8 cellular contexts compared by ENCODE assay signal in the genomic region with DNA sequence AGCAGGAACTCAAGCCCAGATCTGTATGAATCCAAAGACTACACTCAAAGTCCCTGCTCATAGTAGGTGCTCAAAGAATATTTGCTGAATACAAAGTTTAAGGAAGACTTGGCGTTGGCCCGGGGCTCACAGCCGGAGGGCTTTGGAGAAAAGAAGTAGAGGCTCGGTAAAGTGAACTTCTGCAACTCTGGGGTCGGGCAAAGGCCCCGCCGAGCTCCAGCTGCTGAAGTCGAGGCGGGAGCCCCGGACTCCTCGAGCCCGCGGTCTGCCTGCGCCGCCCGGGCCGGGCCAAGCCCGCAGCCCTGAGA. TPM values are rescaled to one million over a fixed set of nuclear protein-coding genes. Genes with fewer than 3 reads are reported as not detected.
A peak's percentile ranks its signal among the peaks of the same experiment; 100 is the strongest.
DNase-seq lines count a peak whose midpoint lies in the region; TF ChIP-seq lines count a peak whose summit lies in the region.

No MANE protein-coding gene starts in this region.

- H3K36me3 Mint-ChIP-seq in activated T-helper 1 cell treated with anti-CD3 and anti-CD28 coated beads, Interleukin-12 subunit alpha, Interleukin-12 subunit beta, Interleukin-2, Interleukin-4 antibody, amounts not matched to agents 30 ng/mL and 10 ng/mL and 1 ng/mL, durations not matched to agents 14 hours and 24 hours and 36 hours (ENCODE audit: low read depth) = peaks cover 47% of the 10 kb centered on the region

- in situ Hi-C loops in HAP-1 (cut with MboI; ENCODE audit: low sequenced_read_pairs) = no loop called here

- peaks cover 54% of the 10 kb centered on the region for H3K4me1 Mint-ChIP-seq in activated T-helper 1 cell treated with anti-CD3 and anti-CD28 coated beads, Interleukin-12 subunit alpha, Interleukin-12 subunit beta, Interleukin-2, Interleukin-4 antibody, amounts not matched to agents 30 ng/mL and 10 ng/mL and 1 ng/mL, durations not matched to agents 14 hours and 24 hours and 36 hours (ENCODE audit: low read depth)

- H3K9me3 ChIP-seq in BE2C (no peaks in the 10 kb centered on the region), HAP-1 (no peaks in the 10 kb centered on the region), iPS-20b (ENCODE audit: insufficient read depth, low read depth, low read length) (no peaks in the 10 kb centered on the region)

- peak overlapping the region; percentile 89 for H3K4me3 ChIP-seq in BE2C (ENCODE audit: low read depth, low read length)
- peak overlapping the region; percentile 81 for H3K4me3 ChIP-seq in HAP-1
- H3K4me3 ChIP-seq in iPS-20b (ENCODE audit: low read length) = peak overlapping the region; percentile 94

- H3K9ac ChIP-seq in iPS-20b (ENCODE audit: low read depth, low read length) = peak overlapping the region; percentile 85

- no peaks in the 10 kb centered on the region; the same call in 1 of the 2 replicates for H3K4me1 ChIP-seq in BE2C
- peaks cover 30% of the 10 kb centered on the region for H3K4me1 ChIP-seq in HAP-1
- peaks cover 6% of the 10 kb centered on the region; the same call in 1 of the 2 replicates for H3K4me1 ChIP-seq in iPS-20b (ENCODE audit: insufficient read depth, low read length)

- H3K27ac ChIP-seq in iPS-20b (ENCODE audit: low read length) (peak overlapping the region; percentile 63), substantia nigra (ENCODE audit: low read depth, low read length, poor library complexity, severe bottlenecking) (peak overlapping the region; percentile 86)

- H3K27ac Mint-ChIP-seq in activated T-helper 1 cell treated with anti-CD3 and anti-CD28 coated beads, Interleukin-12 subunit alpha, Interleukin-12 subunit beta, Interleukin-2, Interleukin-4 antibody, amounts not matched to agents 30 ng/mL and 10 ng/mL and 1 ng/mL, durations not matched to agents 14 hours and 24 hours and 36 hours = peak overlapping the region; percentile 88

- H3K27me3 ChIP-seq in BE2C = no peaks in the 10 kb centered on the region
- H3K27me3 ChIP-seq in HAP-1 (ENCODE audit: low read depth) = no peaks in the 10 kb centered on the region
- H3K27me3 ChIP-seq in iPS-20b (ENCODE audit: insufficient read depth, low read length) = no peaks in the 10 kb centered on the region

- no peak for DNase-seq in BE2C
- no peak for DNase-seq in HAP-1 (ENCODE audit: low spot score in 2 of 2)
- DNase-seq in activated T-helper 1 cell treated with anti-CD3 and anti-CD28 coated beads, Interleukin-12 subunit alpha, Interleukin-12 subunit beta, Interleukin-2, Interleukin-4 antibody, amounts not matched to agents 30 ng/mL and 10 ng/mL and 1 ng/mL, durations not matched to agents 14 hours and 24 hours and 36 hours (ENCODE audit: low spot score) = no peak
- no peak for DNase-seq in substantia nigra (lab: John Stamatoyannopoulos, UW)
- no peak for DNase-seq in H4 (ENCODE audit: low spot score)
- no peak for DNase-seq in NCI-H524 treated with DMSO at 0.1 percent for 48 hours (lab: John Stamatoyannopoulos, UW)
- no peak for DNase-seq in RKO (ENCODE audit: low spot score)

- H3K9me3 Mint-ChIP-seq in activated T-helper 1 cell treated with anti-CD3 and anti-CD28 coated beads, Interleukin-12 subunit alpha, Interleukin-12 subunit beta, Interleukin-2, Interleukin-4 antibody, amounts not matched to agents 30 ng/mL and 10 ng/mL and 1 ng/mL, durations not matched to agents 14 hours and 24 hours and 36 hours = no peaks in the 10 kb centered on the region

- intact Hi-C loops in activated T-helper 1 cell treated with anti-CD3 and anti-CD28 coated beads, Interleukin-12 subunit alpha, Interleukin-12 subunit beta, Interleukin-2, Interleukin-4 antibody, amounts not matched to agents 30 ng/mL and 10 ng/mL and 1 ng/mL, durations not matched to agents 14 hours and 24 hours and 36 hours (cut with micrococcal nuclease) = loop anchor here (5.0 kb wide), 1 partner anchor 72 kb away; no protein-coding TSS in a partner anchor

- TF ChIP-seq CTCF in BE2C (IDR thresholded peaks at IDR 0.05; ENCODE audit: low read depth, low read length) = no peak

- no peaks in the 10 kb centered on the region for H3K27me3 Mint-ChIP-seq in activated T-helper 1 cell treated with anti-CD3 and anti-CD28 coated beads, Interleukin-12 subunit alpha, Interleukin-12 subunit beta, Interleukin-2, Interleukin-4 antibody, amounts not matched to agents 30 ng/mL and 10 ng/mL and 1 ng/mL, durations not matched to agents 14 hours and 24 hours and 36 hours (ENCODE audit: insufficient read depth)

- H3K36me3 ChIP-seq in BE2C (peaks cover 69% of the 10 kb centered on the region), HAP-1 (replicated peaks) (peaks cover 60% of the 10 kb centered on the region), iPS-20b (ENCODE audit: insufficient read depth, low read depth, low read length) (peaks cover 63% of the 10 kb centered on the region)

- H3K4me3 Mint-ChIP-seq in activated T-helper 1 cell treated with anti-CD3 and anti-CD28 coated beads, Interleukin-12 subunit alpha, Interleukin-12 subunit beta, Interleukin-2, Interleukin-4 antibody, amounts not matched to agents 30 ng/mL and 10 ng/mL and 1 ng/mL, durations not matched to agents 14 hours and 24 hours and 36 hours = peak overlapping the region; percentile 91

RNA-seq across cellular contexts. Expression of gene GCN1, which starts 0.3 kb away (rescaled TPM):
- polyA plus RNA-seq in BE2C (2012; ENCODE audit: insufficient read depth, insufficient read length, low read depth) = 108 TPM
- total RNA-seq in activated T-helper 1 cell treated with anti-CD3 and anti-CD28 coated beads, Interleukin-12 subunit alpha, Interleukin-12 subunit beta, Interleukin-2, Interleukin-4 antibody, amounts not matched to agents 30 ng/mL and 10 ng/mL and 1 ng/mL, durations not matched to agents 14 hours and 24 hours and 36 hours = 164 and 173 TPM in 2 replicates
- 33.7 and 59.7 TPM in 2 replicates for total RNA-seq in H4 (2014; rRNA removed; shearing (Covaris generic))

RNA-seq across cellular contexts. Expression of gene RPLP0, which starts 6.7 kb away (rescaled TPM):
- 4,768 TPM for polyA plus RNA-seq in BE2C (2012; ENCODE audit: insufficient read depth, insufficient read length, low read depth)
- total RNA-seq in activated T-helper 1 cell treated with anti-CD3 and anti-CD28 coated beads, Interleukin-12 subunit alpha, Interleukin-12 subunit beta, Interleukin-2, Interleukin-4 antibody, amounts not matched to agents 30 ng/mL and 10 ng/mL and 1 ng/mL, durations not matched to agents 14 hours and 24 hours and 36 hours = 2,459 and 2,531 TPM in 2 replicates
- total RNA-seq in H4 (2014; rRNA removed; shearing (Covaris generic)) = 6,442 and 6,835 TPM in 2 replicates
